In the genomic region with DNA sequence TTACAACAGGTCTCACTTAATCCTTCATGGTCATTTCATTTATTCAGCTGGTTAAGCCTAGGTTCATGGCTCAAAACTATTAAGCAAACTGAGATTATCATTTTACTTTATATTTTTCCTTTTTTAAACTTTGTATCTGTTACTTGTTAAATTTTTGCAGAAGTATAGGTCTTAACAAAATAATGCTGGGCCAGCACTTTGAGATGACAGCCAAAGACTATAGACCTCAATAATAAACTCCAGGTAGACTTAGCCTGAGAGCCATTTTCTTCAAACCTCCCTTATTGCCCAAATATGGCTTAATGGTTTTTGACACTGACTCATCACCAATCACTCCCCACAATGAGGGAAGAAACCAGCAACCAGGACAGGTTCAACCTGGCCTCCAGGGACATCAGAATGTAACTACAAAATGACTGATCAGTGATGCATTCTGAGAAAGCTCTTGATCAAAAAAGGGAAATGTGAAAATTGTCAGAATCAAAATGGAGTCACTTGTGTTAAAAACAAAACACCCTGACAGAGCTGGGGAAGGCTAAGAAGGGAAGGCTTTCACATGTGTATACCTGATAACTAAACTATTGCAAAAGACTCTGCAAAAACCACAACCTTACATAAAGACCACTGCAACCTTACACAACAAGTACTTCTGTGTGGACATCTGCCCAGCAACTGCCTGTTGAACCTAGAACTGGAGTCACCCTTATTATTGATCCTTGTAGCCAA, we compare ENCODE assay signal across 8 cellular contexts. TPM values are rescaled to one million over a fixed set of nuclear protein-coding genes. Genes with fewer than 3 reads are reported as not detected.
DNase-seq lines count a peak whose midpoint lies in the region; ATAC-seq lines count a peak whose summit lies in the region.

No MANE protein-coding gene starts in this region.

- intact Hi-C loops in right cardiac atrium (cut with DNase I) (loop anchor here in 2 of 4 donors (5.0 to 10.0 kb wide), 2 partner anchors 82 to 90 kb away; a partner anchor contains a TSS), left ventricle myocardium superior (cut with micrococcal nuclease) (loop anchor here (10.0 kb wide), 1 partner anchor 90 kb away; a partner anchor contains a TSS)

- peaks cover 1% of the 10 kb centered on the region for H3K4me1 ChIP-seq in right cardiac atrium (ENCODE audit: control insufficient read depth, insufficient read depth, low read length)

- H3K4me3 Mint-ChIP-seq in IgD-negative memory B cell, result peak overlapping the region in 2 of 4 donors; percentile 33 to 80
- no peak overlapping the region for H3K4me3 Mint-ChIP-seq in effector memory CD8-positive, alpha-beta T cell
- peak overlapping the region in 2 of 5 donors; percentile 7 to 23 for H3K4me3 Mint-ChIP-seq in immature natural killer cell

- H3K9me3 ChIP-seq in right cardiac atrium (ENCODE audit: control insufficient read depth, low read length), result no peaks in the 10 kb centered on the region

- H3K27me3 Mint-ChIP-seq in IgD-negative memory B cell (peaks cover 1% of the 10 kb centered on the region), immature natural killer cell (ENCODE audit: low read depth in 3 of 3) (peaks cover 0 to 6% (median 2%) of the 10 kb centered on the region in 3 donors)
- peaks cover 0 to 8% of the 10 kb centered on the region in 2 donors for H3K27me3 Mint-ChIP-seq in effector memory CD8-positive, alpha-beta T cell

- no peak overlapping the region for H3K4me3 ChIP-seq in right cardiac atrium (ENCODE audit: low read length)

- DNase-seq in effector memory CD8-positive, alpha-beta T cell, result no peak
- DNase-seq in right cardiac atrium (no peak), DMS79 (lab: John Stamatoyannopoulos, UW) (no peak), left ventricle myocardium superior (no peak), immature natural killer cell (no peak)

- no peaks in the 10 kb centered on the region for H3K27me3 ChIP-seq in right cardiac atrium (ENCODE audit: control insufficient read depth, insufficient read depth)

- peak overlapping the region in 2 of 3 donors; percentile 33 to 74 for H3K27ac Mint-ChIP-seq in IgD-negative memory B cell
- H3K27ac Mint-ChIP-seq in effector memory CD8-positive, alpha-beta T cell, result no peak overlapping the region
- peak overlapping the region in 1 of 6 donors; percentile 23 for H3K27ac Mint-ChIP-seq in immature natural killer cell

- peaks cover 1% of the 10 kb centered on the region for H3K36me3 Mint-ChIP-seq in IgD-negative memory B cell
- peaks cover 3% of the 10 kb centered on the region for H3K36me3 Mint-ChIP-seq in effector memory CD8-positive, alpha-beta T cell (ENCODE audit: insufficient read depth)
- H3K36me3 Mint-ChIP-seq in immature natural killer cell, result no peaks in the 10 kb centered on the region

- H3K27ac ChIP-seq in right cardiac atrium (ENCODE audit: low read length), result no peak overlapping the region

- peak; percentile 55 for ATAC-seq in GM18498 (IDR thresholded peaks at IDR 0.05; ENCODE audit: unreplicated experiment)
- ATAC-seq in GM21529 (IDR thresholded peaks at IDR 0.05; ENCODE audit: unreplicated experiment), result peak; percentile 56
- ATAC-seq in effector memory CD8-positive, alpha-beta T cell (replicated peaks), result peak; percentile 15
- ATAC-seq in right cardiac atrium, result no peak
- ATAC-seq in left ventricle myocardium superior, result no peak

- H3K9me3 Mint-ChIP-seq in IgD-negative memory B cell (no peaks in the 10 kb centered on the region), immature natural killer cell (no peaks in the 10 kb centered on the region)
- H3K9me3 Mint-ChIP-seq in effector memory CD8-positive, alpha-beta T cell, result no peaks in the 10 kb centered on the region

- peaks cover 25 to 37% (median 25%) of the 10 kb centered on the region in 3 donors for H3K4me1 Mint-ChIP-seq in IgD-negative memory B cell
- H3K4me1 Mint-ChIP-seq in effector memory CD8-positive, alpha-beta T cell (ENCODE audit: low read depth in 2 of 2), result peaks cover 17 to 22% of the 10 kb centered on the region in 2 donors
- H3K4me1 Mint-ChIP-seq in immature natural killer cell, result peaks cover 18 to 21% of the 10 kb centered on the region in 2 donors

RNA-seq across cellular contexts. Expression of a gene that starts 2.1 kb away (rescaled TPM):
- 12.7 TPM for polyA plus RNA-seq in IgD-negative memory B cell
- total RNA-seq in right cardiac atrium, result 10 to 100 TPM in 1 of 4 donors, 1 to 10 TPM in 3; 7.8 to 11.3 (median 9.2) TPM
- 6.5 TPM for polyA plus RNA-seq in right cardiac atrium
- 11.4 TPM for total RNA-seq in left ventricle myocardium superior
- 10 to 100 TPM; 13.8 to 23.7 (median 14.9) TPM for polyA plus RNA-seq in immature natural killer cell

Comparison
In these comparisons a context has a peak if more than half of its experiments do, and no peak if none do; other contexts are left out.
1. ATAC-seq: peak in GM18498 (single experiment), GM21529 (single experiment) and effector memory CD8-positive, alpha-beta T cell (single experiment); none in right cardiac atrium (0 of 2) and left ventricle myocardium superior (single experiment).
2. H3K27ac Mint-ChIP-seq: peak in IgD-negative memory B cell (2 of 3); none in effector memory CD8-positive, alpha-beta T cell (0 of 2).